31 cellular contexts compared by ENCODE assay signal in genomic region chr2:185466915-185467314, GRCh38.
"Had no signal": no experiment of that assay in that cellular context is flagged by ENCODE, and none has a peak within 500 bp of the region (broad histone marks: within the 10 kb centered on the region; RNA-seq: fewer than 3 reads in every experiment).

No MANE protein-coding gene starts in this region.

- H3K27me3 Mint-ChIP-seq: activated CD4-positive, alpha-beta memory T cell treated with anti-CD3 and anti-CD28 coated beads for 36 hours; activated CD4-positive, alpha-beta T cell treated with anti-CD3 and anti-CD28 coated beads, Interleukin-2, amount 10 ng/mL, durations not matched to agents 24 days and 14 days; activated naive CD8-positive, alpha-beta T cell treated with anti-CD3 and anti-CD28 coated beads, Interleukin-2, amount 10 ng/mL, durations not matched to agents 7 days and 5 days; brain; naive thymus-derived CD8-positive, alpha-beta T cell; progenitor cell of endocrine pancreas; stimulated activated naive CD8-positive, alpha-beta T cell treated with anti-CD3 and anti-CD28 coated beads, Interleukin-15, Interleukin-2, amounts not matched to agents 100 ng/mL and 50 ng/mL, for 24 hours; T-helper 17 cell had no signal

- H3K27ac ChIP-seq: ascending aorta, coronary artery, dorsolateral prefrontal cortex, gastrocnemius medialis, left lung, lower lobe of right lung, ovary, sigmoid colon, thyroid gland, upper lobe of left lung, vagina, WERI-Rb-1 had no signal

- H3K4me3 Mint-ChIP-seq: activated CD4-positive, alpha-beta memory T cell treated with anti-CD3 and anti-CD28 coated beads for 36 hours; activated CD4-positive, alpha-beta T cell treated with anti-CD3 and anti-CD28 coated beads, Interleukin-2, amount 10 ng/mL, durations not matched to agents 24 days and 14 days; activated naive CD8-positive, alpha-beta T cell treated with anti-CD3 and anti-CD28 coated beads, Interleukin-2, amount 10 ng/mL, durations not matched to agents 7 days and 5 days; activated T-cell treated with anti-CD3 and anti-CD28 coated beads, Interleukin-2, amount 50 U/mL, for 4 hours; brain; naive thymus-derived CD8-positive, alpha-beta T cell; stimulated activated effector memory CD8-positive, alpha-beta T cell treated with anti-CD3 and anti-CD28 coated beads, Interleukin-12 subunit alpha, Interleukin-12 subunit beta, amount 100 ng/mL, for 72 hours; stimulated activated naive CD8-positive, alpha-beta T cell treated with anti-CD3 and anti-CD28 coated beads, Interleukin-15, Interleukin-2, amounts not matched to agents 100 ng/mL and 50 ng/mL, for 24 hours; T-helper 17 cell had no signal

- H3K9me3 ChIP-seq: ascending aorta, gastrocnemius medialis, left lung, lower lobe of right lung, ovary, thyroid gland, upper lobe of left lung, vagina had no signal

- H3K4me1 ChIP-seq: ascending aorta, gastrocnemius medialis, left lung, lower lobe of right lung, sigmoid colon, thyroid gland, upper lobe of left lung, vagina had no signal

- H3K4me1 Mint-ChIP-seq: activated CD4-positive, alpha-beta T cell treated with anti-CD3 and anti-CD28 coated beads, Interleukin-2, amount 10 ng/mL, durations not matched to agents 24 days and 14 days; activated naive CD8-positive, alpha-beta T cell treated with anti-CD3 and anti-CD28 coated beads, Interleukin-2, amount 10 ng/mL, durations not matched to agents 7 days and 5 days; brain; naive thymus-derived CD8-positive, alpha-beta T cell; stimulated activated effector memory CD8-positive, alpha-beta T cell treated with anti-CD3 and anti-CD28 coated beads, Interleukin-12 subunit alpha, Interleukin-12 subunit beta, amount 100 ng/mL, for 72 hours; T-helper 17 cell had no signal

- H3K27ac Mint-ChIP-seq: activated CD4-positive, alpha-beta memory T cell treated with anti-CD3 and anti-CD28 coated beads for 36 hours; activated CD4-positive, alpha-beta T cell treated with anti-CD3 and anti-CD28 coated beads, Interleukin-2, amount 10 ng/mL, durations not matched to agents 24 days and 14 days; activated naive CD8-positive, alpha-beta T cell treated with anti-CD3 and anti-CD28 coated beads, Interleukin-2, amount 10 ng/mL, durations not matched to agents 7 days and 5 days; activated T-helper 2 cell treated with anti-CD3 and anti-CD28 coated beads, Interferon-gamma antibody, Interleukin-2, Interleukin-4, amounts not matched to agents 10 μg/mL and 5 μg/mL and 100 μg/mL, durations not matched to agents 14 hours and 24 hours and 36 hours; brain; naive thymus-derived CD8-positive, alpha-beta T cell; progenitor cell of endocrine pancreas; stimulated activated effector memory CD8-positive, alpha-beta T cell treated with anti-CD3 and anti-CD28 coated beads, Interleukin-12 subunit alpha, Interleukin-12 subunit beta, amount 100 ng/mL, for 72 hours; stimulated activated naive CD8-positive, alpha-beta T cell treated with anti-CD3 and anti-CD28 coated beads, Interleukin-15, Interleukin-2, amounts not matched to agents 100 ng/mL and 50 ng/mL, for 24 hours; T-helper 17 cell had no signal

- H3K27me3 ChIP-seq: ascending aorta, dorsolateral prefrontal cortex, gastrocnemius medialis, left lung, ovary, sigmoid colon, thyroid gland, upper lobe of left lung, vagina had no signal

- H3K4me3 ChIP-seq: ascending aorta, coronary artery, dorsolateral prefrontal cortex, gastrocnemius medialis, left lung, lower lobe of right lung, ovary, sigmoid colon, thyroid gland, upper lobe of left lung, vagina had no signal

- H3K36me3 ChIP-seq: ascending aorta, gastrocnemius medialis, left lung, lower lobe of right lung, ovary, sigmoid colon, thyroid gland, upper lobe of left lung, vagina, WERI-Rb-1 had no signal

- H3K9me3 Mint-ChIP-seq: activated CD4-positive, alpha-beta T cell treated with anti-CD3 and anti-CD28 coated beads, Interleukin-2, amount 10 ng/mL, durations not matched to agents 24 days and 14 days; activated T-cell treated with anti-CD3 and anti-CD28 coated beads, Interleukin-2, amount 50 U/mL, for 4 hours had no signal

- DNase-seq: activated CD4-positive, alpha-beta memory T cell treated with anti-CD3 and anti-CD28 coated beads for 36 hours; activated CD4-positive, alpha-beta T cell treated with anti-CD3 and anti-CD28 coated beads, Interleukin-2, amount 10 ng/mL, durations not matched to agents 24 days and 14 days; activated CD4-positive, CD25-positive, alpha-beta regulatory T cell treated with anti-CD3 and anti-CD28 coated beads, Interleukin-2, amount 50 U/mL, for 72 hours; activated naive CD4-positive, alpha-beta T cell; activated naive CD8-positive, alpha-beta T cell treated with anti-CD3 and anti-CD28 coated beads, Interleukin-2, amount 10 ng/mL, durations not matched to agents 7 days and 5 days; activated T-cell treated with anti-CD3 and anti-CD28 coated beads, Interleukin-2, amount 50 U/mL, for 4 hours; dorsolateral prefrontal cortex; effector memory CD4-positive, alpha-beta T cell; gastrocnemius medialis; glutamatergic neuron; left lung; lower lobe of right lung; mesenchymal stem cell; naive thymus-derived CD8-positive, alpha-beta T cell; ovary; sigmoid colon; small intestine; stimulated activated CD4-positive, alpha-beta T cell treated with anti-CD3 and anti-CD28 coated beads, Interleukin-4, amount 100 ng/mL, for 24 hours; T-helper 17 cell; T1000; thyroid gland; upper lobe of left lung; WERI-Rb-1 had no signal

- H3K36me3 Mint-ChIP-seq: activated CD4-positive, alpha-beta memory T cell treated with anti-CD3 and anti-CD28 coated beads for 36 hours; activated naive CD8-positive, alpha-beta T cell treated with anti-CD3 and anti-CD28 coated beads, Interleukin-2, amount 10 ng/mL, durations not matched to agents 7 days and 5 days; naive thymus-derived CD8-positive, alpha-beta T cell; stimulated activated effector memory CD8-positive, alpha-beta T cell treated with anti-CD3 and anti-CD28 coated beads, Interleukin-12 subunit alpha, Interleukin-12 subunit beta, amount 100 ng/mL, for 72 hours had no signal

- ATAC-seq: activated T-cell treated with anti-CD3 and anti-CD28 coated beads, Interleukin-2, amount 50 U/mL, for 4 hours; gastrocnemius medialis; left lung; lower lobe of right lung; naive thymus-derived CD8-positive, alpha-beta T cell; stimulated activated effector memory CD8-positive, alpha-beta T cell treated with anti-CD3 and anti-CD28 coated beads, Interleukin-12 subunit alpha, Interleukin-12 subunit beta, amount 100 ng/mL, for 72 hours; T-helper 17 cell had no signal
